In the genomic region with DNA sequence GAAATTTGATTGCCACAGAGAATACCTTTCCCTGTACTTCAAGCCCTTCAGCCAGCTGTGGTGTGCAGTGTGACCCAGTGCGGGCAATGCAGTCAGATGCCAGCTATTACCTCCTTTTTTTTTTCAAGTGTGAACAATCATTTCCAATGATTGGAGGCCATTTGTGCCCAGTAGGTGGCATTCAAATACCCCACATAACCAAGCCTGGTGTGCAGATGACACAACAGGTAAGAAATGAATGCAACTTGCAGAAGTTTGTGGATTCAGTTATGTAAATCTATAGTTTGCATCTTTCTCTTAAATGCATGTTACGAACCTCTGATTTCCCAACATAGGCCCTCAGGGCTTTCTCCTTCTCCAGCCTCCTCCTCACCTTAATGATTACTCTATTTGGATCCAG, we compare ENCODE assay signal across 1 cellular context.
TF ChIP-seq lines count a peak whose summit lies in the region.

No MANE protein-coding gene starts in this region.

TF ChIP-seq in SK-N-SH treated with all-trans-retinoic acid at 6 μM for 48 hours, 23 proteins besides CTCF, POLR2A, EP300 and RAD21 (continued from another document):
- TF ChIP-seq, protein P1, sequence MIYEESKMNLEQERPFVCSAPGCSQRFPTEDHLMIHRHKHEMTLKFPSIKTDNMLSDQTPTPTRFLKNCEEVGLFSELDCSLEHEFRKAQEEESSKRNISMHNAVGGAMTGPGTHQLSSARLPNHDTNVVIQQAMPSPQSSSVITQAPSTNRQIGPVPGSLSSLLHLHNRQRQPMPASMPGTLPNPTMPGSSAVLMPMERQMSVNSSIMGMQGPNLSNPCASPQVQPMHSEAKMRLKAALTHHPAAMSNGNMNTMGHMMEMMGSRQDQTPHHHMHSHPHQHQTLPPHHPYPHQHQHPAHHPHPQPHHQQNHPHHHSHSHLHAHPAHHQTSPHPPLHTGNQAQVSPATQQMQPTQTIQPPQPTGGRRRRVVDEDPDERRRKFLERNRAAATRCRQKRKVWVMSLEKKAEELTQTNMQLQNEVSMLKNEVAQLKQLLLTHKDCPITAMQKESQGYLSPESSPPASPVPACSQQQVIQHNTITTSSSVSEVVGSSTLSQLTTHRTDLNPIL (CRISPR knock-in tag; IDR thresholded peaks at IDR 0.05; ENCODE audit: low read depth): no peak
